8 cellular contexts compared by ENCODE assay signal in the genomic region with DNA sequence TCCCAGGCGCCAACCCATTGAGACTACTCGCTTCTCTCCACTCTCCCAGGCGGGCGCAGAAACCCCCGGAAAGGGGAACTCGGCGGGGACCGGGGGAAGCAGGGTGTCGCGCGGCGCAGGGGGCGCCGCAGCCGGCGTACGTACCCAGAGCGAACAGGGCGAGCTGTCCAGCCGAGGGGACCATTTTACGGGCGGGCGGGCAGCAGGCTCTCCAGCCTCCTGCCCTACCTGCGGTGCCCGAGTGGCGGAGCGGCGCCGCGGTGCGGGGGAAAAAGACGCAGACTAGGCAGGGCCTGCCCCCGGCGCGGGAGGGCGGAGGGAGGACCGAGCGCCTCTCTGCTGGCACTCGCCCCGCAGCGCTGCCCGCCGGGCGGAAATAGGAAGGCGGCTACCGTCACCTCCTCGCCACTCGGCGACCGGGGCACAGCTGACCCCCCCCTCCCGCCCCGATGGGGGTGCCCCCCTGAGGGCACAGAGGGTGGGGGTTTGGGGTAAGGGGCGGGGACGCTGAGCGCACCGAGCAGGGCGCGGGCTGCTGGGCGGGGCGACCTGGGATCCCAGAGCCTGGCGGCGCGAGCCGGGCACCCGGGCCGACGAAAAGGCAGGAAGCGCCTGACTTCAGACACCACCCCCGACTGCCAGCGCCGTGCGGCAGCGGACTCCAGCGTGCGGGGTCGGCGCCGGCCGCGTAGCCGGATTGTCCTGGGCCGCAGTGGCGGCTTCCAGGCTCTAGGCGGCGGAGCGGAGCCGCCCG. TPM values are rescaled to one million over a fixed set of nuclear protein-coding genes. Genes with fewer than 3 reads are reported as not detected.
DNase-seq lines count a peak whose midpoint lies in the region; ATAC-seq, FAIRE-seq and TF ChIP-seq lines count a peak whose summit lies in the region.

TSS of gene TGFA (minus strand) at position 243 of the 754 bp plus-strand sequence. CDS start at position 184, 59 bp downstream.

- H3K9me3 ChIP-seq in WERI-Rb-1 (ENCODE audit: severe bottlenecking) (no peaks in the 10 kb centered on the region), kidney (ENCODE audit: control insufficient read depth in 1 of 2, low read length in 2 of 2) (no peaks in the 10 kb centered on the region)

- DNase-seq in GM10266 (ENCODE audit: extremely low spot score): peak; percentile 66
- peak; percentile 13 for DNase-seq in NCI-H2029 treated with DMSO at 0.1 percent for 48 hours (lab: John Stamatoyannopoulos, UW)
- peak; percentile 89 for DNase-seq in WERI-Rb-1
- DNase-seq in cardiac fibroblast (ENCODE audit: low read depth in 2 of 2): peak; percentile 15 to 31
- DNase-seq in kidney: peak; percentile 95
- peak; percentile 36 to 49 for DNase-seq in stimulated activated CD4-positive, alpha-beta T cell treated with anti-CD3 and anti-CD28 coated beads, Interleukin-15, amount 100 ng/mL, for 1 hour (ENCODE audit: low read depth in 1 of 2, low spot score in 1 of 2)
- DNase-seq in foreskin melanocyte: no peak

- peaks cover 5 to 6% of the 10 kb centered on the region in 2 donors for H3K4me1 ChIP-seq in kidney (ENCODE audit: control insufficient read depth in 1 of 2, insufficient read depth in 1 of 2, low read depth in 1 of 2, low read length in 2 of 2)

- intact Hi-C loops in kidney (cut with DNase I): no loop called here

- no peak for FAIRE-seq in kidney (lab: Jason Lieb, UNC)

- H3K4me3 ChIP-seq in WERI-Rb-1 (ENCODE audit: low read depth, low read length): peak within 1 kb of the TSS; percentile 44
- H3K4me3 ChIP-seq in cardiac fibroblast (replicated peaks in 1 of 2; ENCODE audit: low read depth in 2 of 2, low read length in 2 of 2): peak within 1 kb of the TSS; percentile 36 to 56
- H3K4me3 ChIP-seq in kidney (ENCODE audit: low read length in 2 of 2): peak within 1 kb of the TSS; percentile 70 to 86

- peaks cover 32% of the 10 kb centered on the region for H3K27me3 ChIP-seq in WERI-Rb-1 (ENCODE audit: insufficient read depth, low read depth, severe bottlenecking)

- ATAC-seq in HG02759 (IDR thresholded peaks at IDR 0.05; ENCODE audit: unreplicated experiment): peak; percentile 87

- TF ChIP-seq CTCF in GM10266 (IDR thresholded peaks at IDR 0.05; ENCODE audit: control insufficient read depth, insufficient read depth, low read depth, missing control alignments) (peak; percentile 63), WERI-Rb-1 (IDR thresholded peaks at IDR 0.05; ENCODE audit: low read depth, low read length) (peak; percentile 94), cardiac fibroblast (IDR thresholded peaks at IDR 0.05; ENCODE audit: low read depth, low read length) (peak; percentile 58), kidney (IDR thresholded peaks at IDR 0.05; ENCODE audit: borderline replicate concordance, extremely low read depth, insufficient read depth) (peak; percentile 72)

- H3K36me3 ChIP-seq in WERI-Rb-1: no peaks in the 10 kb centered on the region
- H3K36me3 ChIP-seq in kidney (ENCODE audit: control insufficient read depth in 1 of 2, insufficient read depth in 2 of 2, low read length in 2 of 2): no peaks in the 10 kb centered on the region

- no peak within 1 kb of the TSS for H3K27ac ChIP-seq in WERI-Rb-1
- peak within 1 kb of the TSS; percentile 81 to 88 for H3K27ac ChIP-seq in kidney (ENCODE audit: low read depth in 2 of 2, low read length in 2 of 2)

- H3K9ac ChIP-seq in kidney (ENCODE audit: low read length in 2 of 2): peak within 1 kb of the TSS; percentile 56 to 80

RNA-seq across cellular contexts. Expression of gene TGFA, which starts in this region (rescaled TPM):
- 30.8 TPM for total RNA-seq in kidney
- polyA plus RNA-seq in kidney (ENCODE audit: insufficient read depth, low read depth, low replicate concordance): 8.3 TPM
